In genomic region chr9:91192785-91193657, GRCh38 we compare ENCODE assay signal across 8 cellular contexts.
A peak's percentile ranks its signal among the peaks of the same experiment; 100 is the strongest.
DNase-seq lines count a peak whose midpoint lies in the region; ATAC-seq, FAIRE-seq and TF ChIP-seq lines count a peak whose summit lies in the region.

No MANE protein-coding gene starts in this region.

- H3K4me3 ChIP-seq in neuron (ENCODE audit: low read length): peak overlapping the region; percentile 59
- H3K4me3 ChIP-seq in stomach: peak overlapping the region; percentile 32 to 42 (median 39)

- 0 to 1% (median 1%) methylated on average over 39 to 42 of the region's 42 CpGs for WGBS in stomach, 5 donors

- peaks cover 17% of the 10 kb centered on the region for H3K4me1 ChIP-seq in neuron (ENCODE audit: insufficient read depth, low read length)
- H3K4me1 ChIP-seq in stomach: peaks cover 37 to 65% (median 51%) of the 10 kb centered on the region in 4 donors

- peak overlapping the region; percentile 96 to 99 (median 99) for H3K27ac ChIP-seq in stomach

- H3K9me3 ChIP-seq in neuron (ENCODE audit: low read length) (no peaks in the 10 kb centered on the region), stomach (no peaks in the 10 kb centered on the region)

- FAIRE-seq in frontal cortex (lab: Jason Lieb, UNC): no peak

- DNase-seq in ACHN (peak; percentile 96), HK-2 (ENCODE audit: unreplicated experiment) (peak; percentile 90), RPMI8226 (peak; percentile 81), frontal cortex (ENCODE audit: low spot score in 2 of 2) (peak; percentile 49 to 80), stomach (peak; percentile 74)
- DNase-seq in activated gamma-delta T cell treated with anti-CD3 and anti-CD28 coated beads, Interleukin-2, amount 50 U/mL, for 16 hours (ENCODE audit: low read depth): peak; percentile 69

- in situ Hi-C loops in ACHN (cut with HindIII; ENCODE audit: low pct_ligation_motif_present, low pct_unique_long_range_greater_than_20kb, low sequenced_read_pairs): no loop called here

- peak; percentile 16 for ATAC-seq in GM19023 (IDR thresholded peaks at IDR 0.05; ENCODE audit: unreplicated experiment)

- TF ChIP-seq EP300 in stomach (IDR thresholded peaks at IDR 0.05): peak; percentile 96

- peak overlapping the region; percentile 98 for H2AFZ ChIP-seq in neuron (ENCODE audit: low read depth, low read length)

- peak in 1 of 7 experiments; percentile 23 for TF ChIP-seq CTCF in stomach (IDR thresholded peaks at IDR 0.05)

- H3K36me3 ChIP-seq in neuron (ENCODE audit: insufficient read depth, low read length) (no peaks in the 10 kb centered on the region), stomach (no peaks in the 10 kb centered on the region)

- intact Hi-C loops in stomach (cut with DNase I; ENCODE audit: low total_unique reads): no loop called here

- H3K27me3 ChIP-seq in neuron (ENCODE audit: insufficient read depth, low read length) (no peaks in the 10 kb centered on the region), stomach (no peaks in the 10 kb centered on the region)

- TF ChIP-seq POLR2A in stomach (IDR thresholded peaks at IDR 0.05): no peak

Comparison
In these comparisons a context has a peak if more than half of its experiments do, and no peak if none do; other contexts are left out.
1. Peak in every context shown above with its lines: DNase-seq, ATAC-seq, H3K4me3 ChIP-seq and H3K27ac ChIP-seq.